In genomic region chr21:33265664-33266049, GRCh38 we compare ENCODE assay signal across 8 cellular contexts. TPM values are rescaled to one million over a fixed set of nuclear protein-coding genes. Genes with fewer than 3 reads are reported as not detected.
A peak's percentile ranks its signal among the peaks of the same experiment; 100 is the strongest.
DNase-seq lines count a peak whose midpoint lies in the region; ATAC-seq and TF ChIP-seq lines count a peak whose summit lies in the region.

No MANE protein-coding gene starts in this region.

- H3K9me3 Mint-ChIP-seq in activated CD4-positive, alpha-beta T cell treated with anti-CD3 and anti-CD28 coated beads, Interleukin-2, amount 10 ng/mL, durations not matched to agents 24 days and 14 days: no peaks in the 10 kb centered on the region

- no peaks in the 10 kb centered on the region for H3K9me3 ChIP-seq in PC-3 (ENCODE audit: low read length)
- H3K9me3 ChIP-seq in stomach: no peaks in the 10 kb centered on the region

- peaks cover 32% of the 10 kb centered on the region for H3K36me3 Mint-ChIP-seq in activated CD4-positive, alpha-beta T cell treated with anti-CD3 and anti-CD28 coated beads, Interleukin-2, amount 10 ng/mL, durations not matched to agents 24 days and 14 days (ENCODE audit: low read depth)

- no peak for DNase-seq in activated CD4-positive, alpha-beta T cell treated with anti-CD3 and anti-CD28 coated beads, Interleukin-2, amount 10 ng/mL, durations not matched to agents 24 days and 14 days
- DNase-seq in activated CD4-positive, alpha-beta T cell treated with anti-CD3 and anti-CD28 coated beads, Interleukin-2, amount 50 U/mL, for 48 hours: no peak
- DNase-seq in PC-3 (peak; percentile 31), cardiac fibroblast (ENCODE audit: low read depth in 2 of 2) (peak in 1 of 2 donors; percentile 14), kidney epithelial cell (ENCODE audit: low read depth) (no peak), stomach (peak; percentile 44), GDM1 (lab: John Stamatoyannopoulos, UW) (no peak)

- H3F3A ChIP-seq in PC-3 (ENCODE audit: low read length, unreplicated experiment): peaks cover 3% of the 10 kb centered on the region

- H3K27ac ChIP-seq in PC-3 (ENCODE audit: low read length) (no peak overlapping the region), stomach (peak overlapping the region in 4 of 5 donors; percentile 92 to 96 (median 94))

- H4K20me1 ChIP-seq in PC-3 (ENCODE audit: low read length): no peaks in the 10 kb centered on the region

- H3K4me1 ChIP-seq in PC-3 (ENCODE audit: insufficient read depth, low read length): peaks cover 14% of the 10 kb centered on the region
- H3K4me1 ChIP-seq in stomach: peaks cover 30 to 61% (median 38%) of the 10 kb centered on the region in 4 donors

- H3K27me3 Mint-ChIP-seq in activated CD4-positive, alpha-beta T cell treated with anti-CD3 and anti-CD28 coated beads, Interleukin-2, amount 10 ng/mL, durations not matched to agents 24 days and 14 days: no peaks in the 10 kb centered on the region

- peak overlapping the region; percentile 99 for H3K4me3 Mint-ChIP-seq in activated CD4-positive, alpha-beta T cell treated with anti-CD3 and anti-CD28 coated beads, Interleukin-2, amount 10 ng/mL, durations not matched to agents 24 days and 14 days

- TF ChIP-seq CTCF in PC-3 (conservative IDR thresholded peaks at IDR 0.05; ENCODE audit: low read depth, low read length): no peak
- no peak for TF ChIP-seq CTCF in cardiac fibroblast (IDR thresholded peaks at IDR 0.05; ENCODE audit: low read depth, low read length)
- no peak for TF ChIP-seq CTCF in kidney epithelial cell (IDR thresholded peaks at IDR 0.05; ENCODE audit: insufficient read depth, low read length, poor library complexity, severe bottlenecking)
- TF ChIP-seq CTCF in stomach (IDR thresholded peaks at IDR 0.05): no peak

- no peak for TF ChIP-seq POLR2A in stomach (IDR thresholded peaks at IDR 0.05)

- H3K27ac Mint-ChIP-seq in activated CD4-positive, alpha-beta T cell treated with anti-CD3 and anti-CD28 coated beads, Interleukin-2, amount 10 ng/mL, durations not matched to agents 24 days and 14 days: peak overlapping the region; percentile 81

- BruUV-seq in PC-3 (replicated peaks; lab: Mats Ljungman, UMichigan): TSS peak; percentile 33

- peak overlapping the region; percentile 75; the same call in 1 of the 2 replicates for H3K9ac ChIP-seq in PC-3 (ENCODE audit: low read length)

- no peaks in the 10 kb centered on the region; the same call in 1 of the 2 replicates for H3K79me2 ChIP-seq in PC-3 (ENCODE audit: low read length)

- CTCF ChIA-PET in PC-3 (lab: Charles Lee): interaction anchor here (0.6 to 1.5 kb wide), 2 partner anchors 33 to 66 kb away, joined by 3 to 7 read pairs; no protein-coding TSS in a partner anchor

- TF ChIP-seq EP300 in stomach (IDR thresholded peaks at IDR 0.05): no peak

- H2AFZ ChIP-seq in PC-3 (ENCODE audit: low read length): peak overlapping the region; percentile 95

- WGBS in stomach, 5 donors: 20 to 30% (median 26%) methylated on average over 12 of the region's 12 CpGs

- intact Hi-C loops in activated CD4-positive, alpha-beta T cell treated with anti-CD3 and anti-CD28 coated beads, Interleukin-2, amount 10 ng/mL, durations not matched to agents 24 days and 14 days (cut with micrococcal nuclease): loop anchor here (2.0 kb wide), 2 partner anchors 59 to 63 kb away; partner anchors contain the start of gene IFNAR1
- intact Hi-C loops in PC-3 (cut with micrococcal nuclease): loop anchor here (1.0 to 2.0 kb wide), 3 partner anchors 60 to 65 kb away; no protein-coding TSS in a partner anchor
- intact Hi-C loops in stomach (cut with DNase I; ENCODE audit: low total_unique reads): no loop called here

- H3K4me3 ChIP-seq in PC-3 (ENCODE audit: low read length): peak overlapping the region; percentile 88
- peak overlapping the region; percentile 82 to 86 for H3K4me3 ChIP-seq in cardiac fibroblast (replicated peaks in 1 of 2; ENCODE audit: low read depth in 2 of 2, low read length in 2 of 2)
- H3K4me3 ChIP-seq in kidney epithelial cell (ENCODE audit: low read depth, low read length): peak overlapping the region; percentile 81
- H3K4me3 ChIP-seq in stomach: peak overlapping the region; percentile 56 to 98 (median 84)

- peaks cover 37% of the 10 kb centered on the region for H3K4me1 Mint-ChIP-seq in activated CD4-positive, alpha-beta T cell treated with anti-CD3 and anti-CD28 coated beads, Interleukin-2, amount 10 ng/mL, durations not matched to agents 24 days and 14 days

- H3K27me3 ChIP-seq in PC-3 (ENCODE audit: low read length): no peaks in the 10 kb centered on the region
- no peaks in the 10 kb centered on the region for H3K27me3 ChIP-seq in kidney epithelial cell (ENCODE audit: control insufficient read depth, insufficient read depth, low read length)
- H3K27me3 ChIP-seq in stomach: no peaks in the 10 kb centered on the region

- peak; percentile 19 for ATAC-seq in HG02870 (IDR thresholded peaks at IDR 0.05; ENCODE audit: unreplicated experiment)
- ATAC-seq in PC-3: peak; percentile 31

- H3K4me2 ChIP-seq in PC-3 (ENCODE audit: low read length): peak overlapping the region; percentile 93

- H3K9me2 ChIP-seq in PC-3 (replicated peaks; ENCODE audit: low read length): no peaks in the 10 kb centered on the region

- POLR2A ChIA-PET in PC-3 (lab: Charles Lee; ENCODE audit: unreplicated experiment): interaction anchor here (0.6 kb wide), 1 partner anchor 46 kb away, joined by 6 read pairs; no protein-coding TSS in a partner anchor

- H3K36me3 ChIP-seq in PC-3 (ENCODE audit: low read depth, low read length): no peaks in the 10 kb centered on the region
- no peaks in the 10 kb centered on the region for H3K36me3 ChIP-seq in kidney epithelial cell (ENCODE audit: control insufficient read depth, insufficient read depth, low read length)
- peaks cover 0 to 32% (median 31%) of the 10 kb centered on the region in 4 donors for H3K36me3 ChIP-seq in stomach

RNA-seq across cellular contexts. Expression of gene IL10RB, which starts 0.5 kb away (rescaled TPM):
- 21.1 and 24.0 TPM in 2 replicates for total RNA-seq in activated CD4-positive, alpha-beta T cell treated with anti-CD3 and anti-CD28 coated beads, Interleukin-2, amount 10 ng/mL, durations not matched to agents 24 days and 14 days
- total RNA-seq in PC-3 (2014; rRNA removed) (25.3 and 26.8 TPM in 2 replicates), kidney epithelial cell (13.6 and 13.9 TPM in 2 replicates), stomach (10 to 100 TPM in 4 of 5 donors, not detected in 1; 10.3 to 55.3 (median 40.0) TPM)
- 10 to 100 TPM; 12.7 to 18.8 (median 18.3) TPM for polyA plus RNA-seq in stomach

RNA-seq across cellular contexts. Expression of gene IFNAR2, which starts 35.9 kb away (rescaled TPM):
- total RNA-seq in activated CD4-positive, alpha-beta T cell treated with anti-CD3 and anti-CD28 coated beads, Interleukin-2, amount 10 ng/mL, durations not matched to agents 24 days and 14 days: 35.2 and 36.7 TPM in 2 replicates
- total RNA-seq in PC-3 (2014; rRNA removed) (2.1 and 7.1 TPM in 2 replicates), kidney epithelial cell (16.4 and 23.6 TPM in 2 replicates), stomach (10 to 100 TPM in 3 of 5 donors, 1 to 10 TPM in 1, not detected in 1; 8.2 to 22.5 (median 12.6) TPM)
- polyA plus RNA-seq in stomach: 1 to 10 TPM; 7.5 to 9.2 (median 8.8) TPM

RNA-seq across cellular contexts. Expression of gene IFNAR1, which starts 59.1 kb away (rescaled TPM):
- 19.0 and 24.0 TPM in 2 replicates for total RNA-seq in activated CD4-positive, alpha-beta T cell treated with anti-CD3 and anti-CD28 coated beads, Interleukin-2, amount 10 ng/mL, durations not matched to agents 24 days and 14 days
- 13.2 and 18.4 TPM in 2 replicates for total RNA-seq in PC-3 (2014; rRNA removed)
- total RNA-seq in kidney epithelial cell: 18.7 and 20.9 TPM in 2 replicates
- 10 to 100 TPM in 3 of 5 donors, 1 to 10 TPM in 2; 2.6 to 34.5 (median 14.3) TPM for total RNA-seq in stomach
- polyA plus RNA-seq in stomach: 10 to 100 TPM in 2 of 3 donors, 1 to 10 TPM in 1; 8.3 to 11.8 (median 10.6) TPM

Comparison
In these comparisons a context has a peak if more than half of its experiments do, and no peak if none do; other contexts are left out.
1. DNase-seq: peak in PC-3 (single experiment) and stomach (single experiment); none in activated CD4-positive, alpha-beta T cell treated with anti-CD3 and anti-CD28 coated beads, Interleukin-2, amount 10 ng/mL, durations not matched to agents 24 days and 14 days (single experiment), activated CD4-positive, alpha-beta T cell treated with anti-CD3 and anti-CD28 coated beads, Interleukin-2, amount 50 U/mL, for 48 hours (0 of 2), kidney epithelial cell (single experiment) and GDM1 (single experiment).
2. Peak in every context shown above with its lines, with median percentiles within 50 percentile points of each other: H3K4me3 ChIP-seq.